ENCODE assay signal across 8 cellular contexts in genomic region chr1:7117599-7118281, GRCh38.
DNase-seq lines count a peak whose midpoint lies in the region; ATAC-seq, FAIRE-seq and TF ChIP-seq lines count a peak whose summit lies in the region.

No MANE protein-coding gene starts in this region.

- no peaks in the 10 kb centered on the region for H3K36me3 ChIP-seq in osteoblast (ENCODE audit: insufficient read depth, low read length)

- peaks cover 12% of the 10 kb centered on the region for H3K4me1 ChIP-seq in osteoblast (ENCODE audit: insufficient read depth, low read length)

- no peaks in the 10 kb centered on the region for H4K20me1 ChIP-seq in osteoblast (ENCODE audit: insufficient read depth, low read length)

- no peaks in the 10 kb centered on the region for H3K79me2 ChIP-seq in osteoblast (ENCODE audit: insufficient read depth, low read length)

- H2AFZ ChIP-seq in osteoblast (ENCODE audit: low read length) = peak overlapping the region; percentile 58

- peak overlapping the region; percentile 72 for H3K27ac ChIP-seq in osteoblast (ENCODE audit: low read depth, low read length)

- no peaks in the 10 kb centered on the region for H3K4me1 Mint-ChIP-seq in natural killer cell treated with Interleukin-12 subunit alpha and Interleukin-12 subunit beta and Interleukin-15 and Interleukin-18, amount 100 ng/mL, for 72 hours (ENCODE audit: low read depth in 2 of 2)

- no peak for TF ChIP-seq CTCF in osteoblast (IDR thresholded peaks at IDR 0.05; ENCODE audit: extremely low read depth, low read depth, low read length)

- H3K36me3 Mint-ChIP-seq in natural killer cell treated with Interleukin-12 subunit alpha and Interleukin-12 subunit beta and Interleukin-15 and Interleukin-18, amount 100 ng/mL, for 72 hours = peaks cover 6% of the 10 kb centered on the region

- peaks cover 3% of the 10 kb centered on the region for H3K9me3 Mint-ChIP-seq in natural killer cell treated with Interleukin-12 subunit alpha and Interleukin-12 subunit beta and Interleukin-15 and Interleukin-18, amount 100 ng/mL, for 72 hours

- no peak for ATAC-seq in GM21737 (IDR thresholded peaks at IDR 0.05; ENCODE audit: unreplicated experiment)
- ATAC-seq in natural killer cell treated with Interleukin-12 subunit alpha and Interleukin-12 subunit beta and Interleukin-15 and Interleukin-18, amount 100 ng/mL, for 72 hours = no peak

- peak; percentile 94 for DNase-seq in H4 (ENCODE audit: low spot score)
- DNase-seq in NCI-H526 treated with DMSO at 0.1 percent for 48 hours (lab: John Stamatoyannopoulos, UW) = peak; percentile 13
- peak; percentile 38 for DNase-seq in epidermal melanocyte (ENCODE audit: insufficient read length, low spot score)
- peak; percentile 96 for DNase-seq in osteoblast (ENCODE audit: insufficient read length, low spot score, missing footprints)
- no peak for DNase-seq in natural killer cell treated with Interleukin-12 subunit alpha and Interleukin-12 subunit beta and Interleukin-15 and Interleukin-18, amount 100 ng/mL, for 72 hours (ENCODE audit: low spot score)
- DNase-seq in GM19239 (ENCODE audit: insufficient read length, low spot score) = no peak
- no peak for DNase-seq in activated CD8-positive, alpha-beta memory T cell treated with anti-CD3 and anti-CD28 coated beads, Interleukin-2, amount 50 U/mL, for 4 hours

- peaks cover 6% of the 10 kb centered on the region for H3K27me3 ChIP-seq in osteoblast (ENCODE audit: insufficient read depth, low read length)

- no peak overlapping the region for H3K27ac Mint-ChIP-seq in natural killer cell treated with Interleukin-12 subunit alpha and Interleukin-12 subunit beta and Interleukin-15 and Interleukin-18, amount 100 ng/mL, for 72 hours

- peaks cover 2 to 4% of the 10 kb centered on the region in 2 donors for H3K27me3 Mint-ChIP-seq in natural killer cell treated with Interleukin-12 subunit alpha and Interleukin-12 subunit beta and Interleukin-15 and Interleukin-18, amount 100 ng/mL, for 72 hours

- H3K9me3 ChIP-seq in osteoblast (ENCODE audit: low read depth, low read length) = no peaks in the 10 kb centered on the region

- FAIRE-seq in GM19239 (lab: Jason Lieb, UNC) = no peak

- no peak overlapping the region for H3K4me3 Mint-ChIP-seq in natural killer cell treated with Interleukin-12 subunit alpha and Interleukin-12 subunit beta and Interleukin-15 and Interleukin-18, amount 100 ng/mL, for 72 hours

- H3K4me2 ChIP-seq in osteoblast (ENCODE audit: insufficient read depth, low read length) = peak overlapping the region; percentile 77

- H3K4me3 ChIP-seq in osteoblast (ENCODE audit: insufficient read depth, low read length) = peak overlapping the region; percentile 53

Comparison
In these comparisons a context has a peak if more than half of its experiments do, and no peak if none do; other contexts are left out.
1. DNase-seq: peak in H4 (single experiment), NCI-H526 treated with DMSO at 0.1 percent for 48 hours (single experiment), epidermal melanocyte (single experiment) and osteoblast (single experiment); none in natural killer cell treated with Interleukin-12 subunit alpha and Interleukin-12 subunit beta and Interleukin-15 and Interleukin-18, amount 100 ng/mL, for 72 hours (single experiment), GM19239 (single experiment) and activated CD8-positive, alpha-beta memory T cell treated with anti-CD3 and anti-CD28 coated beads, Interleukin-2, amount 50 U/mL, for 4 hours (single experiment).